ENCODE assay signal across 14 cellular contexts in the genomic region with DNA sequence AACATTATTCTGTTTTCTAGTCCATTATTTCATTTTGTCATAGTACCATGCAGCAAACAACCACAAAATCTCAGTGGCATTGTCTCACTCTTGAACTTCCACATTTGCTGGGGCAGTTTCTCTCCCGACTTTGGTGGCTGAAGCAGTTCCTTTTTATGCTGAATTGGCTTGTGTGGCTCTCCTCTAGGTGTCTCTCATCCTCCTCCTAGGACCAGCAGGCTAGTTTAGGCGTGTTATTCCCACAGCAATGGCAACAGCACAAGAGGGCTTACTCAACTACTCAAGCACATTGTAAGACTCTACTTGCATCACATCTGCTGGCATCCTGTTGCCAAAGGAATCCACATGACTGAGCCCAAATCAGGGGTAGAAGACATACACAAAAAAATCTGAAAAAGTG.
DNase-seq lines count a peak whose midpoint lies in the region; ATAC-seq, FAIRE-seq and TF ChIP-seq lines count a peak whose summit lies in the region.
"Had no signal": no experiment of that assay in that cellular context is flagged by ENCODE, and none has a peak within 500 bp of the region (broad histone marks: within the 10 kb centered on the region; RNA-seq: fewer than 3 reads in every experiment).

No MANE protein-coding gene starts in this region.

- DNase-seq in HepG2 (ENCODE audit: low spot score) (peak; percentile 1), right lobe of liver (no peak), NOMO-1 treated with dmso at 0.1 percent for 144 hours (lab: John Stamatoyannopoulos, UW; ENCODE audit: unreplicated experiment) (peak; percentile 41), mammary epithelial cell (peak; percentile 30), upper lobe of right lung (no peak), activated T-cell treated with anti-CD3 and anti-CD28 coated beads for 4 hours (no peak)
- no peak for DNase-seq in effector memory CD4-positive, alpha-beta T cell
- no peak for DNase-seq in activated CD4-positive, alpha-beta T cell treated with anti-CD3 and anti-CD28 coated beads, Interleukin-2, amount 50 U/mL, for 4 hours
- DNase-seq: activated CD4-positive, alpha-beta T cell treated with anti-CD3 and anti-CD28 coated beads, Interleukin-2, amount 50 U/mL, for 48 hours; dorsolateral prefrontal cortex; stimulated activated CD4-positive, alpha-beta T cell treated with anti-CD3 and anti-CD28 coated beads, Interleukin-4, amount 100 ng/mL, for 24 hours had no signal

- CTCF ChIA-PET in HepG2 (lab: Yijun Ruan, JAX; ENCODE audit: low intra/inter-chr PET ratio, low total read pairs) (no interaction called here), mammary epithelial cell (lab: Charles Lee; ENCODE audit: low non-redundant PET) (no interaction called here)

- 0% methylated on average over 2 of the region's 2 CpGs for WGBS in HepG2 (ENCODE audit: low lambda C conversion rate)
- WGBS in right lobe of liver (ENCODE audit: insufficient coverage, low coverage, low lambda C conversion rate, missing lambda C conversion rate) = 8% methylated on average over 2 of the region's 2 CpGs
- WGBS in mammary epithelial cell (ENCODE audit: low coverage, missing lambda C conversion rate) = 4% methylated on average over 2 of the region's 2 CpGs

- H2AFZ ChIP-seq in HepG2 (ENCODE audit: low read length) = no peak overlapping the region
- no peak overlapping the region for H2AFZ ChIP-seq in mammary epithelial cell (ENCODE audit: low read depth, low read length)

- H3K27me3 ChIP-seq in HepG2 (ENCODE audit: control insufficient read depth in 1 of 2, insufficient read depth in 2 of 2, low read length in 2 of 2) (no peaks in the 10 kb centered on the region), right lobe of liver (no peaks in the 10 kb centered on the region), mammary epithelial cell (ENCODE audit: insufficient read depth, low read length) (no peaks in the 10 kb centered on the region), upper lobe of right lung (no peaks in the 10 kb centered on the region)
- H3K27me3 ChIP-seq in effector memory CD4-positive, alpha-beta T cell (replicated peaks; ENCODE audit: control insufficient read depth, insufficient read depth, low read length, poor library complexity, severe bottlenecking) = no peaks in the 10 kb centered on the region
- H3K27me3 ChIP-seq: ascending aorta, dorsolateral prefrontal cortex had no signal

- TF ChIP-seq EP300 in HepG2 (IDR thresholded peaks at IDR 0.05; ENCODE audit: low read depth in 2 of 2, low read length in 2 of 2) = no peak
- TF ChIP-seq EP300 in HepG2 (CRISPR knock-in tag; IDR thresholded peaks at IDR 0.05; ENCODE audit: borderline replicate concordance) = no peak

- H3K4me2 ChIP-seq in HepG2 (ENCODE audit: low read depth, low read length) (no peak overlapping the region), mammary epithelial cell (ENCODE audit: insufficient read depth, low read depth, low read length) (no peak overlapping the region)

- H3K9ac ChIP-seq in HepG2 (ENCODE audit: insufficient read depth, low read depth, low read length) = no peak overlapping the region
- H3K9ac ChIP-seq in mammary epithelial cell (ENCODE audit: insufficient read depth, low read length) = no peak overlapping the region

- H4K20me1 ChIP-seq in HepG2 (ENCODE audit: insufficient read depth, low read length) = no peaks in the 10 kb centered on the region
- no peaks in the 10 kb centered on the region for H4K20me1 ChIP-seq in mammary epithelial cell (ENCODE audit: insufficient read depth, low read length)

- dilution Hi-C loops in mammary epithelial cell (cut with HindIII; ENCODE audit: low sequenced_read_pairs) = no loop called here

- TF ChIP-seq POLR2A in HepG2 (IDR thresholded peaks at IDR 0.05; ENCODE audit: insufficient read depth in 1 of 2, low read depth in 2 of 2, low read length in 2 of 2) (no peak), right lobe of liver (IDR thresholded peaks at IDR 0.05) (no peak)

- intact Hi-C loops in HepG2 (cut with micrococcal nuclease; ENCODE audit: unreplicated experiment) = no loop called here
- intact Hi-C loops in right lobe of liver (cut with DNase I) = no loop called here
- intact Hi-C loops in mammary epithelial cell (cut with micrococcal nuclease) = no loop called here
- intact Hi-C loops in upper lobe of right lung (cut with DNase I) = no loop called here

- TF ChIP-seq CTCF in HepG2 (CRISPR knock-in tag; IDR thresholded peaks at IDR 0.05) (no peak), right lobe of liver (IDR thresholded peaks at IDR 0.05) (no peak), mammary epithelial cell (conservative IDR thresholded peaks at IDR 0.05 in 1 of 2, IDR thresholded peaks at IDR 0.05 in 1 of 2; ENCODE audit: extremely low read depth in 1 of 2, insufficient read depth in 1 of 2, low read depth in 1 of 2, low read length in 2 of 2) (peak in 1 of 2 donors; percentile 33), upper lobe of right lung (IDR thresholded peaks at IDR 0.05) (no peak)

- H3K36me3 ChIP-seq in HepG2 (replicated peaks in 1 of 2; ENCODE audit: control insufficient read depth in 1 of 2, insufficient read depth in 2 of 2, low read length in 2 of 2) (no peaks in the 10 kb centered on the region), right lobe of liver (no peaks in the 10 kb centered on the region), mammary epithelial cell (ENCODE audit: insufficient read depth, low read length) (no peaks in the 10 kb centered on the region), upper lobe of right lung (no peaks in the 10 kb centered on the region)
- no peaks in the 10 kb centered on the region for H3K36me3 ChIP-seq in effector memory CD4-positive, alpha-beta T cell (ENCODE audit: control insufficient read depth, insufficient read depth, low read length)
- H3K36me3 ChIP-seq: ascending aorta had no signal

- no peak overlapping the region for H3K4me3 ChIP-seq in HepG2 (replicated peaks in 1 of 3; ENCODE audit: insufficient read depth in 1 of 3, low read depth in 2 of 3, low read length in 3 of 3)
- H3K4me3 ChIP-seq in right lobe of liver = no peak overlapping the region
- no peak overlapping the region for H3K4me3 ChIP-seq in mammary epithelial cell (replicated peaks in 1 of 3; ENCODE audit: insufficient read depth in 1 of 3, low read depth in 2 of 3, low read length in 3 of 3)
- no peak overlapping the region for H3K4me3 ChIP-seq in upper lobe of right lung
- no peak overlapping the region for H3K4me3 ChIP-seq in effector memory CD4-positive, alpha-beta T cell (ENCODE audit: insufficient read depth, low read depth, low read length, poor library complexity, severe bottlenecking)
- H3K4me3 ChIP-seq: ascending aorta, dorsolateral prefrontal cortex had no signal

- BruUV-seq in HepG2 (replicated peaks; lab: Mats Ljungman, UMichigan) (no TSS peak), mammary epithelial cell (replicated peaks; lab: Mats Ljungman, UMichigan) (no TSS peak)

- no peak overlapping the region for H3K27ac ChIP-seq in HepG2 (ENCODE audit: extremely low read length, insufficient read depth, low read length)
- no peak overlapping the region for H3K27ac ChIP-seq in right lobe of liver
- no peak overlapping the region for H3K27ac ChIP-seq in mammary epithelial cell (ENCODE audit: insufficient read depth, low read depth, low read length)
- no peak overlapping the region for H3K27ac ChIP-seq in upper lobe of right lung
- H3K27ac ChIP-seq in effector memory CD4-positive, alpha-beta T cell (ENCODE audit: insufficient read depth, low read length, poor library complexity, severe bottlenecking) = no peak overlapping the region
- H3K27ac ChIP-seq: ascending aorta, dorsolateral prefrontal cortex had no signal

- ATAC-seq in HepG2 (no peak), right lobe of liver (no peak), upper lobe of right lung (peak; percentile 86)
- ATAC-seq: stimulated activated memory B cell treated with anti-CD40 and anti-IgM and Interleukin-4, amounts not matched to agents 10 μg/mL and 1 μg/mL and 100 μg/mL, for 72 hours had no signal

- POLR2A ChIA-PET in HepG2 (lab: Yijun Ruan, JAX) = no interaction called here

- in situ Hi-C loops in HepG2 (cut with HindIII; ENCODE audit: extremely low pct_ligation_motif_present, low pct_unique_long_range_greater_than_20kb) (no loop called here), mammary epithelial cell (cut with MboI; ENCODE audit: low sequenced_read_pairs in 2 of 2) (no loop called here)

- H3K9me3 ChIP-seq in HepG2 (ENCODE audit: low read length) (no peaks in the 10 kb centered on the region; the same call in 1 of the 2 replicates), right lobe of liver (no peaks in the 10 kb centered on the region), mammary epithelial cell (replicated peaks; ENCODE audit: insufficient read depth, low read length) (no peaks in the 10 kb centered on the region), upper lobe of right lung (no peaks in the 10 kb centered on the region)
- no peaks in the 10 kb centered on the region for H3K9me3 ChIP-seq in effector memory CD4-positive, alpha-beta T cell (ENCODE audit: control insufficient read depth, low read length)
- H3K9me3 ChIP-seq: ascending aorta had no signal

- TF ChIP-seq RAD21 in HepG2 (CRISPR knock-in tag; IDR thresholded peaks at IDR 0.05) = no peak

- no peaks in the 10 kb centered on the region for H3K4me1 ChIP-seq in HepG2 (ENCODE audit: insufficient read depth, low read length)
- H3K4me1 ChIP-seq in right lobe of liver = no peaks in the 10 kb centered on the region
- H3K4me1 ChIP-seq in mammary epithelial cell (ENCODE audit: insufficient read depth, low read length) = no peaks in the 10 kb centered on the region
- no peaks in the 10 kb centered on the region for H3K4me1 ChIP-seq in upper lobe of right lung
- H3K4me1 ChIP-seq in effector memory CD4-positive, alpha-beta T cell (ENCODE audit: control insufficient read depth, insufficient read depth, low read length, poor library complexity, severe bottlenecking) = no peaks in the 10 kb centered on the region
- H3K4me1 ChIP-seq: ascending aorta had no signal

- no peak for FAIRE-seq in HepG2 (lab: Jason Lieb, UNC)
- FAIRE-seq: GM12892 had no signal

- no peaks in the 10 kb centered on the region for H3K79me2 ChIP-seq in HepG2 (ENCODE audit: insufficient read depth, low read length)
- H3K79me2 ChIP-seq in mammary epithelial cell (ENCODE audit: insufficient read depth, low read length) = no peaks in the 10 kb centered on the region

TF ChIP-seq in HepG2, 621 proteins besides CTCF, POLR2A, EP300 and RAD21 (continues in another document):
- no peak for TF ChIP-seq ZNF484 (CRISPR knock-in tag; IDR thresholded peaks at IDR 0.05; ENCODE audit: borderline replicate concordance, low read depth)
- no peak for TF ChIP-seq PHB2 (IDR thresholded peaks at IDR 0.05; ENCODE audit: partially characterized antibody)
- no peak for TF ChIP-seq PAF1 (CRISPR knock-in tag; IDR thresholded peaks at IDR 0.05)
- no peak for TF ChIP-seq PHF21A (CRISPR knock-in tag; IDR thresholded peaks at IDR 0.05)
- no peak for TF ChIP-seq ZNF333 (CRISPR knock-in tag; IDR thresholded peaks at IDR 0.05; ENCODE audit: borderline replicate concordance)

Comparison
In these comparisons a context has a peak if more than half of its experiments do, and no peak if none do; other contexts are left out.
1. DNase-seq: peak in HepG2 (single experiment), NOMO-1 treated with dmso at 0.1 percent for 144 hours (single experiment) and mammary epithelial cell (single experiment); none in right lobe of liver (0 of 3), upper lobe of right lung (single experiment), activated T-cell treated with anti-CD3 and anti-CD28 coated beads for 4 hours (single experiment), effector memory CD4-positive, alpha-beta T cell (0 of 3) and activated CD4-positive, alpha-beta T cell treated with anti-CD3 and anti-CD28 coated beads, Interleukin-2, amount 50 U/mL, for 4 hours (0 of 2).